In genomic region chr20:17866234-17867001, GRCh38 we compare ENCODE assay signal across 23 cellular contexts.
A peak's percentile ranks its signal among the peaks of the same experiment; 100 is the strongest.
DNase-seq lines count a peak whose midpoint lies in the region; ATAC-seq and TF ChIP-seq lines count a peak whose summit lies in the region.
"Had no signal": no experiment of that assay in that cellular context is flagged by ENCODE, and none has a peak within 500 bp of the region (broad histone marks: within the 10 kb centered on the region; RNA-seq: fewer than 3 reads in every experiment).

No MANE protein-coding gene starts in this region.

- no peaks in the 10 kb centered on the region for H3K36me3 ChIP-seq in spleen
- H3K36me3 ChIP-seq: HAP-1 had no signal

- H3K9me3 Mint-ChIP-seq in CD14-positive monocyte (no peaks in the 10 kb centered on the region), HFFc6 (no peaks in the 10 kb centered on the region), type B pancreatic cell (no peaks in the 10 kb centered on the region)
- H3K9me3 Mint-ChIP-seq: CD8-positive, alpha-beta memory T cell had no signal

- H3K4me3 ChIP-seq in fibroblast of the aortic adventitia (ENCODE audit: low read depth, low read length) (no peak overlapping the region), spleen (no peak overlapping the region)
- H3K4me3 ChIP-seq: HAP-1, SK-N-MC had no signal

- no peak for TF ChIP-seq CTCF in CD14-positive monocyte (IDR thresholded peaks at IDR 0.05)
- TF ChIP-seq CTCF in HFFc6 (IDR thresholded peaks at IDR 0.05) = peak; percentile 29; the same call in 1 of the 2 replicates
- TF ChIP-seq CTCF in fibroblast of the aortic adventitia (IDR thresholded peaks at IDR 0.05; ENCODE audit: insufficient read depth, low read length) = peak; percentile 11
- no peak for TF ChIP-seq CTCF in spleen (IDR thresholded peaks at IDR 0.05 in 8 of 11, conservative IDR thresholded peaks at IDR 0.05 in 3 of 11)
- TF ChIP-seq CTCF in type B pancreatic cell (conservative IDR thresholded peaks at IDR 0.05) = no peak

- H3K27me3 Mint-ChIP-seq in CD14-positive monocyte (ENCODE audit: low read depth in 3 of 3) (peaks cover 0 to 9% (median 3%) of the 10 kb centered on the region in 3 donors), HFFc6 (ENCODE audit: insufficient read depth) (no peaks in the 10 kb centered on the region; the same call in 1 of the 2 replicates), type B pancreatic cell (peaks cover 13% of the 10 kb centered on the region)

- no peaks in the 10 kb centered on the region for H3K9me3 ChIP-seq in spleen
- H3K9me3 ChIP-seq: HAP-1 had no signal

- no peak overlapping the region for H3K27ac ChIP-seq in spleen
- H3K27ac ChIP-seq: HL-60, RWPE1, SK-N-MC had no signal

- H3K36me3 Mint-ChIP-seq in CD14-positive monocyte = no peaks in the 10 kb centered on the region
- no peaks in the 10 kb centered on the region for H3K36me3 Mint-ChIP-seq in HFFc6 (ENCODE audit: low read depth)
- no peaks in the 10 kb centered on the region for H3K36me3 Mint-ChIP-seq in type B pancreatic cell
- H3K36me3 Mint-ChIP-seq: CD8-positive, alpha-beta memory T cell had no signal

- H3K4me1 Mint-ChIP-seq in CD14-positive monocyte (no peaks in the 10 kb centered on the region), HFFc6 (ENCODE audit: low read depth) (peaks cover 33% of the 10 kb centered on the region), type B pancreatic cell (ENCODE audit: unreplicated experiment) (peaks cover 17% of the 10 kb centered on the region)

- H3K27ac Mint-ChIP-seq in CD14-positive monocyte (no peak overlapping the region), HFFc6 (no peak overlapping the region), type B pancreatic cell (no peak overlapping the region)
- H3K27ac Mint-ChIP-seq: CD8-positive, alpha-beta memory T cell had no signal

- intact Hi-C loops in CD14-positive monocyte (cut with micrococcal nuclease) = no loop called here
- intact Hi-C loops in spleen (cut with DNase I; ENCODE audit: low total_unique reads) = no loop called here

- H3K4me3 Mint-ChIP-seq in CD14-positive monocyte (no peak overlapping the region), HFFc6 (no peak overlapping the region), type B pancreatic cell (no peak overlapping the region)
- H3K4me3 Mint-ChIP-seq: CD8-positive, alpha-beta memory T cell had no signal

- 86 to 95% (median 91%) methylated on average over 7 of the region's 7 CpGs for WGBS in spleen, 5 donors

- peak; percentile 8 for DNase-seq in CD14-positive monocyte (ENCODE audit: low spot score)
- DNase-seq in HFFc6 = no peak
- no peak for DNase-seq in fibroblast of the aortic adventitia (ENCODE audit: low read depth)
- peak; percentile 53 for DNase-seq in spleen
- no peak for DNase-seq in type B pancreatic cell (ENCODE audit: extremely low spot score, unreplicated experiment)
- DNase-seq in left lobe of liver (ENCODE audit: low spot score) = no peak
- DNase-seq: ACHN; C1 segment of cervical spinal cord; CD8-positive, alpha-beta memory T cell; GDM1; KG1; NCI-H1092 treated with DMSO at 0.1 percent for 48 hours; NCI-H2029 treated with DMSO at 0.1 percent for 48 hours; NCI-H226; NCI-H524; NCI-H774; NK-92 treated with Interleukin-12 subunit alpha and Interleukin-12 subunit beta, amount 100 ng/mL, for 24 hours; SHP77 treated with DMSO at 0.1 percent for 48 hours had no signal

- peaks cover 0 to 47% (median 16%) of the 10 kb centered on the region in 6 donors for H3K4me1 ChIP-seq in spleen

- ATAC-seq in GM18858 (IDR thresholded peaks at IDR 0.05; ENCODE audit: unreplicated experiment) (no peak), left lobe of liver (no peak)

- no peaks in the 10 kb centered on the region for H3K27me3 ChIP-seq in spleen (replicated peaks in 1 of 7)

- no peak for TF ChIP-seq POLR2A in spleen (IDR thresholded peaks at IDR 0.05)

Comparison
In these comparisons a context has a peak if more than half of its experiments do, and no peak if none do; other contexts are left out.
1. DNase-seq: peak in CD14-positive monocyte (single experiment) and spleen (single experiment); none in HFFc6 (single experiment), fibroblast of the aortic adventitia (single experiment), type B pancreatic cell (single experiment) and left lobe of liver (single experiment).
2. CTCF ChIP-seq: peak in HFFc6 (single experiment) and fibroblast of the aortic adventitia (single experiment); none in CD14-positive monocyte (single experiment), spleen (0 of 11) and type B pancreatic cell (single experiment).